ENCODE assay signal across 8 cellular contexts in genomic region chr13:99617474-99618255, GRCh38.
DNase-seq lines count a peak whose midpoint lies in the region; ATAC-seq and TF ChIP-seq lines count a peak whose summit lies in the region.

No MANE protein-coding gene starts in this region.

- peak overlapping the region; percentile 41 for H3K4me3 ChIP-seq in SK-N-MC
- no peak overlapping the region for H3K4me3 ChIP-seq in fibroblast of pulmonary artery (replicated peaks; ENCODE audit: low read depth, low read length)

- H3K36me3 ChIP-seq in SK-N-MC (ENCODE audit: insufficient read depth, low read length): no peaks in the 10 kb centered on the region

- DNase-seq in NCI-H524 (lab: John Stamatoyannopoulos, UW): peak; percentile 23 to 58
- DNase-seq in NCI-H524 treated with DMSO at 0.1 percent for 48 hours (lab: John Stamatoyannopoulos, UW): no peak
- DNase-seq in SK-N-MC (ENCODE audit: low read depth, low spot score): peak; percentile 44
- DNase-seq in fibroblast of pulmonary artery (ENCODE audit: low read depth): peak; percentile 65
- DNase-seq in pons (ENCODE audit: low spot score): peak; percentile 53
- DNase-seq in cortex of kidney (lab: John Stamatoyannopoulos, UW): no peak
- DNase-seq in activated CD8-positive, alpha-beta memory T cell treated with anti-CD3 and anti-CD28 coated beads, Interleukin-2, amount 50 U/mL, for 4 hours: no peak

- no peaks in the 10 kb centered on the region for H3K9me3 ChIP-seq in SK-N-MC (ENCODE audit: low read depth, low read length)

- ATAC-seq in HG03066 (IDR thresholded peaks at IDR 0.05; ENCODE audit: low read depth, unreplicated experiment): peak; percentile 71

- no peak overlapping the region; the same call in 1 of the 2 replicates for H3K27ac ChIP-seq in SK-N-MC

- peak overlapping the region; percentile 3 for H3K9ac ChIP-seq in SK-N-MC (ENCODE audit: insufficient read length)

- TF ChIP-seq CTCF in fibroblast of pulmonary artery (IDR thresholded peaks at IDR 0.05; ENCODE audit: low read length, missing control alignments): peak; percentile 85

Comparison
In these comparisons a context has a peak if more than half of its experiments do, and no peak if none do; other contexts are left out.
1. DNase-seq: peak in NCI-H524 (2 of 2), SK-N-MC (single experiment), fibroblast of pulmonary artery (single experiment) and pons (single experiment); none in NCI-H524 treated with DMSO at 0.1 percent for 48 hours (single experiment), cortex of kidney (single experiment) and activated CD8-positive, alpha-beta memory T cell treated with anti-CD3 and anti-CD28 coated beads, Interleukin-2, amount 50 U/mL, for 4 hours (single experiment).